In the genomic region with DNA sequence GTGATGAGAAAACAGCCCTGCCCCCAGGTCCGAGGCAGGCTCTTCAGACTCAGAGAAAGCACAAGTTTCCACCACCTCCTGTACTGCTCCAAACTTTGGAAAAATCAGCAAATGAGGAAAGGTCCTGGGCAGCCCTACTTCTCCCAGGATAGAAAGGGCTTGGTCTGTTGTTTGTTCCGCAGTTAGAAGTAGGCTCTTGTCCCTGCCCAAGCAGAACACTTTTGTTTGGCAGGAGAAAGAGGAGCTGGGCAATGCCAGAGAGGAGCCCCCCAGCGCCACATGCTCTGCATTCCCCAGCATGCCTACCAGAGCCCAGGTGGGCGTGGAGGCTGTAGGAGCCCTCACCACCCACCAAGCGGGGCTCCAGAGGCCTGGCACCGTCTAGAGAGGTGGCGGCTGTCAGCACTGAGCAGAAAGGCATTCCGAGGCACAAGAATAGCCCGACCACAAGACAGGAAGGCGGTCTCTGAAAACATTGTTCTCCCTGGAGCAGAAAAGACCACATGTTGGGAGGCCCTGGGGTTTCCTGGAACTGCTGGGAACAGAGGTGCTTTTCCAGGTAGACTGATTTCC, we compare ENCODE assay signal across 21 cellular contexts.
"Had no signal": no experiment of that assay in that cellular context is flagged by ENCODE, and none has a peak within 500 bp of the region (broad histone marks: within the 10 kb centered on the region; RNA-seq: fewer than 3 reads in every experiment).

No MANE protein-coding gene starts in this region.

- H3K4me3 ChIP-seq: SJSA1 had no signal

- H3K9ac ChIP-seq: KMS-11 had no signal

- H3K36me3 ChIP-seq: SJSA1 had no signal

- H3K27ac ChIP-seq: KMS-11, SJSA1 had no signal

- H3K9me3 ChIP-seq: SJSA1 had no signal

- H3K4me2 ChIP-seq: KMS-11 had no signal

- DNase-seq: activated CD4-positive, alpha-beta T cell treated with anti-CD3 and anti-CD28 coated beads for 1 hour; activated CD4-positive, alpha-beta T cell treated with anti-CD3 and anti-CD28 coated beads, Interleukin-2, amount 10 ng/mL, durations not matched to agents 24 days and 14 days; activated CD4-positive, alpha-beta T cell treated with anti-CD3 and anti-CD28 coated beads, Interleukin-2, amount 50 U/mL, for 48 hours; activated CD8-positive, alpha-beta memory T cell treated with anti-CD3 and anti-CD28 coated beads for 24 hours; activated effector memory CD4-positive, alpha-beta T cell treated with anti-CD3 and anti-CD28 coated beads, Interleukin-2, amount 50 U/mL, for 16 hours; activated naive CD4-positive, alpha-beta T cell treated with anti-CD3 and anti-CD28 coated beads for 36 hours; activated T-cell treated with anti-CD3 and anti-CD28 coated beads, Interleukin-2, amount 50 U/mL, for 4 hours; amygdala; MV-4-11; NCI-H1092 treated with DMSO at 0.1 percent for 48 hours; NCI-H1436; NCI-H1694 treated with DMSO at 0.1 percent for 48 hours; NCI-H2029 treated with DMSO at 0.1 percent for 48 hours; NCI-H345; NCI-H510A; NCI-H526 treated with DMSO at 0.1 percent for 48 hours; NCI-H82; RPMI8226; SHP77 had no signal

- H3K27me3 ChIP-seq: SJSA1 had no signal
